In the genomic region with DNA sequence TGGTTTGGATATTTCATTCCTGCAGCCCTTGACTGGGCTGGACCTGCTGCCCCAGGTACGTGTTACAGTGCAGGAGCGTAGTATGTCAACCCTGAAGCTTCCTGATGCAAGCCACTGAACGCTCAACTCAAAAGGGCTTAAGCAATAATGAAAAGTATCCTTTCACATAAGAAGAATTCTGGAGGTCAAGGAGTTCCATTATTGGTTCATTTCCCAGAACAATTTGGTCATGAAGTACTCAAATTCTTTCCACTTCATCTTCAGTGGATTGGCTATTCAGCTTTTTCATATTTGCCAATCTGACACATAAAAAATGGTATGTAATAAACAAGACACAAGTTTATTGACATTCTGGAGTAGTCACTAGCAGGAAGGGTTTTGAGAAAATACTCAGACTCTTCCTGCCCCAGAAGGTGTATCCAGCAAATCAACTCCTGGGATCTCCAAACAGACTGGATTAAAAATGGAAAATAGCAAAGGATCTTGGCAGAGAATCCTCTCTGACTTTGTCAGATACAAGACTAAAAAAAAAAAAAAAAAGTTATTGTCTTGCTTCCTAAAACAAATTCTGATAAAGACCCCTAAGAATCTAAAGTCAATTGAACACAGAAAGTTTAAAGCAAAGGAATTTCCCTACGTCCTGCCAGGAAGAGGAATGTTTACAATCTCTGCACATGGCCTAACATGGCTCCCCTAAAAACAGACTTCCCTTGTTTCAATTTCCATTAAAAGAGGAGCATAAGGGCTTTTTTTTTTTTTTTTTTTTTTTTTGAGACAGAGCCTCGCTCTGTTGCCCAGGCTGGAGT, we compare ENCODE assay signal across 13 cellular contexts. TPM values are rescaled to one million over a fixed set of nuclear protein-coding genes. Genes with fewer than 3 reads are reported as not detected.
DNase-seq lines count a peak whose midpoint lies in the region; ATAC-seq and TF ChIP-seq lines count a peak whose summit lies in the region.
"Had no signal": no experiment of that assay in that cellular context is flagged by ENCODE, and none has a peak within 500 bp of the region (broad histone marks: within the 10 kb centered on the region; RNA-seq: fewer than 3 reads in every experiment).

No MANE protein-coding gene starts in this region.

- H3K36me3 Mint-ChIP-seq in neural crest cell (ENCODE audit: low read depth) = no peaks in the 10 kb centered on the region
- H3K36me3 Mint-ChIP-seq: immature natural killer cell had no signal

- H3K27ac ChIP-seq in heart left ventricle = peak overlapping the region; percentile 13 to 73 (median 55)
- peak overlapping the region; percentile 58 to 79 (median 68) for H3K27ac ChIP-seq in esophagus squamous epithelium
- peak overlapping the region; percentile 72 for H3K27ac ChIP-seq in vagina

- H3K9me3 ChIP-seq in heart left ventricle = peaks cover 0 to 4% (median 0%) of the 10 kb centered on the region in 12 donors
- H3K9me3 ChIP-seq in esophagus squamous epithelium = no peaks in the 10 kb centered on the region
- no peaks in the 10 kb centered on the region for H3K9me3 ChIP-seq in vagina

- no peak overlapping the region for H3K4me3 Mint-ChIP-seq in neural crest cell
- H3K4me3 Mint-ChIP-seq: activated T-cell treated with anti-CD3 and anti-CD28 coated beads, Interleukin-2, amount 50 U/mL, for 72 hours; immature natural killer cell had no signal

- TF ChIP-seq POLR2A in heart left ventricle (IDR thresholded peaks at IDR 0.05) (no peak), esophagus squamous epithelium (IDR thresholded peaks at IDR 0.05) (no peak), vagina (IDR thresholded peaks at IDR 0.05) (no peak)

- H3K27me3 ChIP-seq in heart left ventricle (no peaks in the 10 kb centered on the region), esophagus squamous epithelium (no peaks in the 10 kb centered on the region), vagina (no peaks in the 10 kb centered on the region)

- H3K4me3 ChIP-seq in heart left ventricle = no peak overlapping the region
- H3K4me3 ChIP-seq in esophagus squamous epithelium = no peak overlapping the region
- no peak overlapping the region for H3K4me3 ChIP-seq in vagina

- peaks cover 17% of the 10 kb centered on the region for H3K27me3 Mint-ChIP-seq in neural crest cell (ENCODE audit: low read depth)

- 67 to 73% (median 72%) methylated on average over 5 of the region's 5 CpGs for WGBS in heart left ventricle, 4 donors
- WGBS in esophagus squamous epithelium, 2 donors = 54 to 56% methylated on average over 5 of the region's 5 CpGs

- DNase-seq in heart left ventricle (no peak), Right ventricle myocardium inferior (ENCODE audit: missing footprints) (no peak), esophagus squamous epithelium (lab: John Stamatoyannopoulos, UW) (no peak), neural crest cell (ENCODE audit: low read depth, low spot score) (no peak), vagina (ENCODE audit: extremely low spot score in 2 of 2) (no peak), UCSD-AML1 (lab: John Stamatoyannopoulos, UW; ENCODE audit: unreplicated experiment) (no peak), left lobe of liver (ENCODE audit: low spot score) (no peak)
- DNase-seq: ACHN; activated T-cell treated with anti-CD3 and anti-CD28 coated beads, Interleukin-2, amount 50 U/mL, for 72 hours; immature natural killer cell; NCI-H1436 treated with DMSO at 0.1 percent for 48 hours; substantia nigra had no signal

- peak overlapping the region; percentile 84 for H3K27ac Mint-ChIP-seq in neural crest cell (ENCODE audit: unreplicated experiment)
- H3K27ac Mint-ChIP-seq: activated T-cell treated with anti-CD3 and anti-CD28 coated beads, Interleukin-2, amount 50 U/mL, for 72 hours; immature natural killer cell had no signal

- ATAC-seq in heart left ventricle = peak in 1 of 4 donors; percentile 48
- no peak for ATAC-seq in Right ventricle myocardium inferior
- ATAC-seq in GM21526 (IDR thresholded peaks at IDR 0.05; ENCODE audit: low FRiP score, unreplicated experiment) = no peak
- no peak for ATAC-seq in left lobe of liver
- ATAC-seq: activated T-cell treated with anti-CD3 and anti-CD28 coated beads, Interleukin-2, amount 50 U/mL, for 72 hours had no signal

- H3K4me1 ChIP-seq in heart left ventricle (peaks cover 0 to 23% (median 9%) of the 10 kb centered on the region in 12 donors), esophagus squamous epithelium (peaks cover 0 to 24% (median 15%) of the 10 kb centered on the region in 3 donors), vagina (peaks cover 18% of the 10 kb centered on the region)

- TF ChIP-seq CTCF in heart left ventricle (IDR thresholded peaks at IDR 0.05) (no peak), esophagus squamous epithelium (IDR thresholded peaks at IDR 0.05) (no peak), neural crest cell (conservative IDR thresholded peaks at IDR 0.05) (no peak), vagina (IDR thresholded peaks at IDR 0.05) (no peak)

- H3K9me3 Mint-ChIP-seq in neural crest cell = no peaks in the 10 kb centered on the region
- H3K9me3 Mint-ChIP-seq: immature natural killer cell had no signal

- H3K36me3 ChIP-seq in heart left ventricle (no peaks in the 10 kb centered on the region), esophagus squamous epithelium (no peaks in the 10 kb centered on the region), vagina (no peaks in the 10 kb centered on the region)

- peaks cover 12% of the 10 kb centered on the region for H3K4me1 Mint-ChIP-seq in neural crest cell
- H3K4me1 Mint-ChIP-seq: immature natural killer cell had no signal

- intact Hi-C loops in heart left ventricle (cut with DNase I) (loop anchor here in 1 of 10 donors (2.0 kb wide), 1 partner anchor 38 kb away; the partner anchor contains the start of gene WSB1), Right ventricle myocardium inferior (cut with DNase I) (loop anchor here (2.0 kb wide), 1 partner anchor 38 kb away; the partner anchor contains the start of gene WSB1), esophagus squamous epithelium (cut with DNase I) (no loop called here), vagina (cut with DNase I) (no loop called here)

RNA-seq across cellular contexts. Expression of gene WSB1, which starts 37.5 kb away (rescaled TPM):
- total RNA-seq in heart left ventricle = 100 to 1,000 TPM in 1 of 9 donors, 10 to 100 TPM in 8; 22.3 to 119 (median 53.4) TPM
- 10 to 100 TPM; 62.3 to 92.1 TPM for polyA plus RNA-seq in heart left ventricle
- total RNA-seq in Right ventricle myocardium inferior = 48.7 TPM
- total RNA-seq in esophagus squamous epithelium = 100 to 1,000 TPM in 1 of 4 donors, 10 to 100 TPM in 3; 27.9 to 112 (median 62.8) TPM
- 231 and 237 TPM in 2 replicates for total RNA-seq in neural crest cell
- 158 TPM for total RNA-seq in vagina
- total RNA-seq in left lobe of liver = 37.5 TPM
